20 cellular contexts compared by ENCODE assay signal in the genomic region with DNA sequence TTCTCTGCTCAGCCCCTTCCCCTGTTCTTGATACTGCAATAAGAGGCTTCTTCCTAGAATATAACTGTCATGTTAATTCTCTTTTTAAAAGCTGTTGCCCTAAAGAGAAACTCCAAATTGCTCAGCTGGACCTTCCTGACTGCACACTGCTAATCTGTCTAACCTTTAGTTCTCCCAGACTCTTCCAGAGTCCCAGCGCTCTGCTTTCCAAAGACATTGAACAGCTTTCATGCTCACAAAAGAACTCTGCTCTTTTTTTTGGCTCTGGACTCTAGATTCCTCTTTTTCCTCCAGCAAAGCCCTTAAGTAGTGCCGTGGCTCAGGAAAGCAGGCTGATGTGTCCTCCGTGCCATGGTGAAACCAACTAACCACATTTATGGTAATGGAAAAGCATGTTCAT.
DNase-seq lines count a peak whose midpoint lies in the region; ATAC-seq, FAIRE-seq and TF ChIP-seq lines count a peak whose summit lies in the region.
"Had no signal": no experiment of that assay in that cellular context is flagged by ENCODE, and none has a peak within 500 bp of the region (broad histone marks: within the 10 kb centered on the region; RNA-seq: fewer than 3 reads in every experiment).

No MANE protein-coding gene starts in this region.

- TF ChIP-seq CTCF in PC-9 (conservative IDR thresholded peaks at IDR 0.05), result no peak
- no peak for TF ChIP-seq CTCF in H1 (IDR thresholded peaks at IDR 0.05; ENCODE audit: control extremely low read depth in 1 of 3, insufficient read depth in 1 of 3, low read depth in 1 of 3, low read length in 3 of 3)
- no peak for TF ChIP-seq CTCF in esophagus squamous epithelium (IDR thresholded peaks at IDR 0.05)
- TF ChIP-seq CTCF in Caco-2 (IDR thresholded peaks at IDR 0.05; ENCODE audit: insufficient read depth in 1 of 2, low read depth in 1 of 2, low read length in 1 of 2, severe bottlenecking in 1 of 2, unreplicated experiment in 1 of 2), result no peak

- H3K23ac ChIP-seq in H1 (ENCODE audit: insufficient read length) (no peak overlapping the region), mesendoderm (ENCODE audit: low read length) (no peak overlapping the region)

- no peak overlapping the region for H4K91ac ChIP-seq in H1 (replicated peaks; ENCODE audit: insufficient read length, low read length)

- ATAC-seq in sciatic nerve, result peak; percentile 53
- ATAC-seq in GM19035 (IDR thresholded peaks at IDR 0.05; ENCODE audit: unreplicated experiment), result no peak
- ATAC-seq: A549 had no signal

- H3K27me3 Mint-ChIP-seq in Caco-2 (ENCODE audit: insufficient read depth, unreplicated experiment), result no peaks in the 10 kb centered on the region
- H3K27me3 Mint-ChIP-seq: B cell had no signal

- intact Hi-C loops in PC-9 (cut with micrococcal nuclease; ENCODE audit: unreplicated experiment), result no loop called here
- intact Hi-C loops in sciatic nerve (cut with DNase I), result no loop called here
- intact Hi-C loops in esophagus squamous epithelium (cut with DNase I), result no loop called here
- intact Hi-C loops in Caco-2 (cut with micrococcal nuclease; ENCODE audit: unreplicated experiment), result no loop called here

- H3K79me1 ChIP-seq in H1 (ENCODE audit: low read depth, low read length) (no peaks in the 10 kb centered on the region), mesendoderm (ENCODE audit: low read length) (no peaks in the 10 kb centered on the region)

- no peak overlapping the region for H2AK5ac ChIP-seq in H1 (ENCODE audit: low read depth, low read length)
- no peak overlapping the region for H2AK5ac ChIP-seq in mesendoderm (ENCODE audit: low read length)

- H3K27ac ChIP-seq in PC-9 (no peak overlapping the region), H1 (ENCODE audit: low read depth, low read length) (no peak overlapping the region), mesendoderm (ENCODE audit: low read depth, low read length) (no peak overlapping the region), esophagus squamous epithelium (no peak overlapping the region)
- H3K27ac ChIP-seq: A549 had no signal

- H4K20me1 ChIP-seq in PC-9 (ENCODE audit: insufficient read depth) (no peaks in the 10 kb centered on the region), H1 (replicated peaks in 1 of 2; ENCODE audit: control insufficient read depth in 1 of 2, insufficient read depth in 2 of 2, low read length in 2 of 2) (no peaks in the 10 kb centered on the region)

- H3K18ac ChIP-seq in H1 (ENCODE audit: extremely low read depth, low read length), result no peak overlapping the region
- peak overlapping the region; percentile 18 for H3K18ac ChIP-seq in mesendoderm (ENCODE audit: low read length)

- H3K27ac Mint-ChIP-seq in Caco-2 (ENCODE audit: unreplicated experiment), result no peak overlapping the region
- H3K27ac Mint-ChIP-seq: B cell, CD14-positive monocyte had no signal

- no peak for TF ChIP-seq POLR2A in H1 (IDR thresholded peaks at IDR 0.05; ENCODE audit: control extremely low read depth in 1 of 2, low read depth in 2 of 2, low read length in 2 of 2)
- TF ChIP-seq POLR2A in esophagus squamous epithelium (IDR thresholded peaks at IDR 0.05), result no peak

- H2BK120ac ChIP-seq in H1 (replicated peaks; ENCODE audit: low read depth, low read length) (no peak overlapping the region), mesendoderm (ENCODE audit: low read depth, low read length) (no peak overlapping the region)

- no peak overlapping the region for H3K4me2 ChIP-seq in PC-9
- H3K4me2 ChIP-seq in H1 (ENCODE audit: insufficient read depth in 1 of 2, low read depth in 2 of 2, low read length in 2 of 2), result no peak overlapping the region
- no peak overlapping the region for H3K4me2 ChIP-seq in mesendoderm (ENCODE audit: low read length)
- H3K4me2 ChIP-seq: A549 had no signal

- no peaks in the 10 kb centered on the region for H3K23me2 ChIP-seq in H1 (ENCODE audit: low read depth, low read length)

- peaks cover 10% of the 10 kb centered on the region for H3K9me3 Mint-ChIP-seq in Caco-2 (ENCODE audit: unreplicated experiment)

- no peaks in the 10 kb centered on the region for H3K36me3 Mint-ChIP-seq in Caco-2 (ENCODE audit: insufficient read depth, unreplicated experiment)
- H3K36me3 Mint-ChIP-seq: CD14-positive monocyte had no signal

- no peaks in the 10 kb centered on the region; the same call in 1 of the 2 replicates for H3K9me2 ChIP-seq in PC-9 (ENCODE audit: insufficient read depth)

- H3F3A ChIP-seq in PC-9 (ENCODE audit: insufficient read depth, low read depth), result no peaks in the 10 kb centered on the region

- no peaks in the 10 kb centered on the region for H3K79me2 ChIP-seq in PC-9 (ENCODE audit: low read depth)
- H3K79me2 ChIP-seq in H1 (ENCODE audit: control insufficient read depth in 1 of 2, insufficient read depth in 2 of 2, low read length in 2 of 2), result no peaks in the 10 kb centered on the region
- H3K79me2 ChIP-seq in mesendoderm (ENCODE audit: control insufficient read depth, insufficient read depth, low read length), result no peaks in the 10 kb centered on the region

- BruUV-seq in PC-9 (replicated peaks; lab: Mats Ljungman, UMichigan) (no TSS peak), Caco-2 (replicated peaks; lab: Mats Ljungman, UMichigan) (no TSS peak)

- no peaks in the 10 kb centered on the region for H3K4me1 Mint-ChIP-seq in Caco-2 (ENCODE audit: low read depth, unreplicated experiment)
- H3K4me1 Mint-ChIP-seq: B cell, CD14-positive monocyte had no signal

- no peaks in the 10 kb centered on the region for H3K36me3 ChIP-seq in PC-9 (ENCODE audit: low read depth)
- H3K36me3 ChIP-seq in H1 (ENCODE audit: control insufficient read depth in 2 of 4, insufficient read depth in 4 of 4, low read length in 3 of 4), result no peaks in the 10 kb centered on the region
- H3K36me3 ChIP-seq in mesendoderm (ENCODE audit: control insufficient read depth, insufficient read depth, low read length), result no peaks in the 10 kb centered on the region
- H3K36me3 ChIP-seq in esophagus squamous epithelium, result no peaks in the 10 kb centered on the region
- no peaks in the 10 kb centered on the region for H3K36me3 ChIP-seq in Caco-2 (ENCODE audit: control insufficient read depth, insufficient read depth, low read length)
- H3K36me3 ChIP-seq: MG63 had no signal

- H3K56ac ChIP-seq in H1 (replicated peaks; ENCODE audit: insufficient read length, low read depth, low read length) (no peak overlapping the region), mesendoderm (ENCODE audit: low read length) (no peak overlapping the region)

- POLR2A ChIA-PET in PC-9 (lab: Charles Lee; ENCODE audit: unreplicated experiment), result no interaction called here
- POLR2A ChIA-PET in H1 (lab: Charles Lee; ENCODE audit: partially characterized antibody), result no interaction called here
- POLR2A ChIA-PET in Caco-2 (lab: Charles Lee), result no interaction called here

- TF ChIP-seq RAD21 in H1 (IDR thresholded peaks at IDR 0.05 in 1 of 2, conservative IDR thresholded peaks at IDR 0.05 in 1 of 2; ENCODE audit: low read depth in 2 of 2, low read length in 2 of 2), result no peak

- DNase-seq in PC-9, result no peak
- no peak for DNase-seq in H1 (ENCODE audit: low read depth in 1 of 2, low spot score in 2 of 2)
- no peak for DNase-seq in mesendoderm
- DNase-seq in sciatic nerve (ENCODE audit: low spot score), result no peak
- no peak for DNase-seq in esophagus squamous epithelium (lab: John Stamatoyannopoulos, UW)
- DNase-seq in Caco-2, result no peak
- DNase-seq: Kasumi-1, MG63, NCI-H1092 treated with DMSO at 0.1 percent for 48 hours, NCI-H146, NCI-H2029, NCI-H226, NCI-H524, NCI-H774 had no signal

- H2BK15ac ChIP-seq in H1 (ENCODE audit: low read length) (no peak overlapping the region), mesendoderm (replicated peaks; ENCODE audit: low read depth) (no peak overlapping the region)

- H3K4me3 ChIP-seq in PC-9, result no peak overlapping the region
- H3K4me3 ChIP-seq in H1 (ENCODE audit: extremely low read depth in 1 of 4, insufficient read depth in 2 of 4, low read depth in 3 of 4, low read length in 4 of 4), result no peak overlapping the region
- H3K4me3 ChIP-seq in mesendoderm (ENCODE audit: low read length), result no peak overlapping the region
- no peak overlapping the region for H3K4me3 ChIP-seq in esophagus squamous epithelium
- H3K4me3 ChIP-seq in Caco-2 (ENCODE audit: low read depth, low read length), result no peak overlapping the region
- H3K4me3 ChIP-seq: A549, MG63 had no signal

- FAIRE-seq in H1 (lab: Jason Lieb, UNC), result no peak
- FAIRE-seq: A549, H54, RCC 7860 had no signal

- H3K9me3 ChIP-seq in PC-9 (ENCODE audit: insufficient read depth, low read depth), result peaks cover 5% of the 10 kb centered on the region; the same call in 1 of the 2 replicates
- no peaks in the 10 kb centered on the region for H3K9me3 ChIP-seq in H1 (ENCODE audit: insufficient read depth in 2 of 2, low read depth in 1 of 2, low read length in 1 of 2)
- no peaks in the 10 kb centered on the region for H3K9me3 ChIP-seq in esophagus squamous epithelium
- H3K9me3 ChIP-seq in Caco-2, result no peaks in the 10 kb centered on the region
- H3K9me3 ChIP-seq: A549, MG63 had no signal

- CTCF ChIA-PET in PC-9 (lab: Charles Lee), result no interaction called here
- CTCF ChIA-PET in H1 (lab: Charles Lee; ENCODE audit: partially characterized antibody), result interaction anchor here (1.1 kb wide), 1 partner anchor 13 kb away, joined by 3 read pairs; no protein-coding TSS in a partner anchor
- CTCF ChIA-PET in Caco-2 (lab: Charles Lee), result no interaction called here

- H3K4me1 ChIP-seq in PC-9 (replicated peaks; ENCODE audit: insufficient read depth) (no peaks in the 10 kb centered on the region), H1 (replicated peaks in 1 of 4; ENCODE audit: control insufficient read depth in 3 of 4, insufficient read depth in 4 of 4, low read length in 3 of 4) (no peaks in the 10 kb centered on the region), mesendoderm (ENCODE audit: control insufficient read depth, low read depth, low read length) (no peaks in the 10 kb centered on the region), esophagus squamous epithelium (no peaks in the 10 kb centered on the region), Caco-2 (no peaks in the 10 kb centered on the region)
- H3K4me1 ChIP-seq: A549 had no signal

- H2BK20ac ChIP-seq in H1 (ENCODE audit: low read length), result no peak overlapping the region

- no peak overlapping the region for H3K9ac ChIP-seq in H1 (replicated peaks in 1 of 4; ENCODE audit: extremely low read depth in 1 of 4, low read depth in 3 of 4, low read length in 3 of 4)
- H3K9ac ChIP-seq in mesendoderm (ENCODE audit: low read length), result no peak overlapping the region

- H3K4ac ChIP-seq in H1 (replicated peaks; ENCODE audit: insufficient read length, low read depth, low read length) (no peak overlapping the region), mesendoderm (ENCODE audit: low read depth, low read length) (no peak overlapping the region)

- H2BK5ac ChIP-seq in H1 (ENCODE audit: low read depth, low read length), result no peak overlapping the region
- no peak overlapping the region for H2BK5ac ChIP-seq in mesendoderm (ENCODE audit: low read length)

- H2BK12ac ChIP-seq in H1 (ENCODE audit: low read depth, low read length), result no peak overlapping the region

- WGBS in H1 (ENCODE audit: extremely low coverage in 1 of 2, insufficient coverage in 1 of 2, insufficient read length in 1 of 2, insufficient replicate concordance in 2 of 2, low coverage in 1 of 2, low lambda C conversion rate in 2 of 2, missing lambda C conversion rate in 1 of 2), 2 experiments, result 96% methylated on average over 3 of the region's 3 CpGs; no CpG with 5 or more reads in 1 of the 2 experiments
- WGBS in mesendoderm (ENCODE audit: extremely low coverage, insufficient coverage, low lambda C conversion rate), result no CpG with 5 or more reads among the region's 3 CpGs
- 67 to 73% methylated on average over 3 of the region's 3 CpGs for WGBS in esophagus squamous epithelium, 2 donors

- 0 out of 2 replicates have a peak overlapping the region, but pooled peaks have one; percentile 24 for H2AFZ ChIP-seq in PC-9
- 0 out of 2 replicates have a peak overlapping the region, but pooled peaks have one; percentile 7 for H2AFZ ChIP-seq in H1 (ENCODE audit: low read length)

- H4K5ac ChIP-seq in H1 (ENCODE audit: insufficient read length, low read depth, low read length), result no peak overlapping the region
- no peak overlapping the region for H4K5ac ChIP-seq in mesendoderm (ENCODE audit: low read length)

- H3K14ac ChIP-seq in H1 (ENCODE audit: insufficient read length), result no peak overlapping the region

- H3K4me3 Mint-ChIP-seq in Caco-2 (ENCODE audit: unreplicated experiment), result no peak overlapping the region
- H3K4me3 Mint-ChIP-seq: B cell, CD14-positive monocyte had no signal

- H4K8ac ChIP-seq in H1 (ENCODE audit: extremely low read depth, insufficient read depth, low read length), result no peak overlapping the region
- no peak overlapping the region for H4K8ac ChIP-seq in mesendoderm (ENCODE audit: low read depth, low read length)

- H3K27me3 ChIP-seq in PC-9 (ENCODE audit: insufficient read depth, low read depth) (no peaks in the 10 kb centered on the region), H1 (replicated peaks in 1 of 4; ENCODE audit: control insufficient read depth in 3 of 4, extremely low read depth in 1 of 4, insufficient read depth in 3 of 4, low read length in 3 of 4) (no peaks in the 10 kb centered on the region), mesendoderm (ENCODE audit: insufficient read depth, low read length, poor library complexity) (no peaks in the 10 kb centered on the region), esophagus squamous epithelium (no peaks in the 10 kb centered on the region), Caco-2 (replicated peaks; ENCODE audit: control insufficient read depth, insufficient read depth, low read length) (no peaks in the 10 kb centered on the region)
- H3K27me3 ChIP-seq: MG63 had no signal

- no peak for TF ChIP-seq EP300 in H1 (IDR thresholded peaks at IDR 0.05; ENCODE audit: borderline replicate concordance in 1 of 2, low read depth in 2 of 2, low read length in 2 of 2)
